25 cellular contexts compared by ENCODE assay signal in genomic region chr17:14396542-14396941, GRCh38.
DNase-seq lines count a peak whose midpoint lies in the region; ATAC-seq, FAIRE-seq and TF ChIP-seq lines count a peak whose summit lies in the region.
"Had no signal": no experiment of that assay in that cellular context is flagged by ENCODE, and none has a peak within 500 bp of the region (broad histone marks: within the 10 kb centered on the region; RNA-seq: fewer than 3 reads in every experiment).

No MANE protein-coding gene starts in this region.

- H3K27me3 Mint-ChIP-seq in activated naive CD8-positive, alpha-beta T cell treated with anti-CD3 and anti-CD28 coated beads for 36 hours: peaks cover 3% of the 10 kb centered on the region
- no peaks in the 10 kb centered on the region for H3K27me3 Mint-ChIP-seq in activated naive CD4-positive, alpha-beta T cell treated with anti-CD3 and anti-CD28 coated beads, Interleukin-2, amount 10 ng/mL, durations not matched to agents 7 days and 5 days
- H3K27me3 Mint-ChIP-seq: activated CD4-positive, alpha-beta T cell treated with anti-CD3 and anti-CD28 coated beads, Interleukin-2, amount 10 ng/mL, durations not matched to agents 7 days and 5 days; activated T-helper 17 cell treated with anti-CD3 and anti-CD28 coated beads, Interleukin-2, amount 50 U/mL, for 72 hours had no signal

- no peaks in the 10 kb centered on the region for H3K79me2 ChIP-seq in K562 (ENCODE audit: control insufficient read depth, insufficient read depth, low read length)

- no peak overlapping the region for H3K4me3 ChIP-seq in K562
- H3K4me3 ChIP-seq: gastroesophageal sphincter, MG63, thoracic aorta had no signal

- TF ChIP-seq RAD21 in K562 (CRISPR knock-in tag; conservative IDR thresholded peaks at IDR 0.05 in 1 of 2, IDR thresholded peaks at IDR 0.05 in 1 of 2): no peak

- H3K27ac ChIP-seq in K562 (ENCODE audit: extremely low read depth, low read depth, low read length): no peak overlapping the region
- H3K27ac ChIP-seq: gastroesophageal sphincter, thoracic aorta had no signal

- no peak overlapping the region for H3K4me3 Mint-ChIP-seq in activated naive CD8-positive, alpha-beta T cell treated with anti-CD3 and anti-CD28 coated beads for 36 hours
- no peak overlapping the region for H3K4me3 Mint-ChIP-seq in activated naive CD4-positive, alpha-beta T cell treated with anti-CD3 and anti-CD28 coated beads, Interleukin-2, amount 10 ng/mL, durations not matched to agents 7 days and 5 days
- H3K4me3 Mint-ChIP-seq: activated CD4-positive, alpha-beta T cell treated with anti-CD3 and anti-CD28 coated beads, Interleukin-2, amount 10 ng/mL, durations not matched to agents 7 days and 5 days; activated T-helper 17 cell treated with anti-CD3 and anti-CD28 coated beads, Interleukin-2, amount 50 U/mL, for 72 hours; CD8-positive, alpha-beta T cell; natural killer cell; stimulated activated memory B cell treated with anti-CD40 and anti-IgM and Interleukin-4, amounts not matched to agents 10 μg/mL and 1 μg/mL and 100 μg/mL, for 72 hours had no signal

- H3K4me2 ChIP-seq in K562 (ENCODE audit: insufficient read depth, low read length): no peak overlapping the region

- no peak for TF ChIP-seq CTCF in K562 (IDR thresholded peaks at IDR 0.05 in 2 of 3, conservative IDR thresholded peaks at IDR 0.05 in 1 of 3; ENCODE audit: insufficient read depth in 2 of 3, low read depth in 1 of 3, low read length in 3 of 3)
- TF ChIP-seq CTCF in GM20000 (IDR thresholded peaks at IDR 0.05; ENCODE audit: extremely low read depth, missing control alignments): no peak

- POLR2A ChIA-PET in K562 (lab: Yijun Ruan, JAX): interaction anchor here (1.0 to 1.3 kb wide), 2 partner anchors 9 to 18 kb away, joined by 4 to 5 read pairs; no protein-coding TSS in a partner anchor

- peaks cover 3% of the 10 kb centered on the region for H3K36me3 Mint-ChIP-seq in activated naive CD8-positive, alpha-beta T cell treated with anti-CD3 and anti-CD28 coated beads for 36 hours
- H3K36me3 Mint-ChIP-seq in activated naive CD4-positive, alpha-beta T cell treated with anti-CD3 and anti-CD28 coated beads, Interleukin-2, amount 10 ng/mL, durations not matched to agents 7 days and 5 days: peaks cover 2% of the 10 kb centered on the region
- H3K36me3 Mint-ChIP-seq: CD8-positive, alpha-beta T cell had no signal

- H3K27me3 ChIP-seq in K562 (ENCODE audit: control insufficient read depth in 2 of 2, insufficient read depth in 2 of 2, low read length in 2 of 2): no peaks in the 10 kb centered on the region; a peak in 1 of 5 replicates
- H3K27me3 ChIP-seq: gastroesophageal sphincter, MG63 had no signal

- H4K20me1 ChIP-seq in K562 (replicated peaks; ENCODE audit: control insufficient read depth, insufficient read depth, low read length): no peaks in the 10 kb centered on the region

- TF ChIP-seq POLR2A in K562 (conservative IDR thresholded peaks at IDR 0.05): no peak

- H3K4me1 Mint-ChIP-seq in activated naive CD8-positive, alpha-beta T cell treated with anti-CD3 and anti-CD28 coated beads for 36 hours: no peaks in the 10 kb centered on the region
- peaks cover 7% of the 10 kb centered on the region for H3K4me1 Mint-ChIP-seq in activated naive CD4-positive, alpha-beta T cell treated with anti-CD3 and anti-CD28 coated beads, Interleukin-2, amount 10 ng/mL, durations not matched to agents 7 days and 5 days
- H3K4me1 Mint-ChIP-seq: stimulated activated memory B cell treated with anti-CD40 and anti-IgM and Interleukin-4, amounts not matched to agents 10 μg/mL and 1 μg/mL and 100 μg/mL, for 72 hours had no signal

- peaks cover 17% of the 10 kb centered on the region for H3K9me3 Mint-ChIP-seq in activated naive CD8-positive, alpha-beta T cell treated with anti-CD3 and anti-CD28 coated beads for 36 hours
- peaks cover 11% of the 10 kb centered on the region for H3K9me3 Mint-ChIP-seq in activated naive CD4-positive, alpha-beta T cell treated with anti-CD3 and anti-CD28 coated beads, Interleukin-2, amount 10 ng/mL, durations not matched to agents 7 days and 5 days

- ATAC-seq in K562: no peak
- ATAC-seq: activated T-helper 17 cell treated with anti-CD3 and anti-CD28 coated beads, Interleukin-2, amount 50 U/mL, for 72 hours; CD8-positive, alpha-beta T cell; gastroesophageal sphincter; HepG2; stimulated activated memory B cell treated with anti-CD40 and anti-IgM and Interleukin-4, amounts not matched to agents 10 μg/mL and 1 μg/mL and 100 μg/mL, for 72 hours had no signal

- peaks cover under 1% of the 10 kb centered on the region; the same call in 1 of the 2 replicates for H3K9me3 ChIP-seq in K562 (replicated peaks; ENCODE audit: control insufficient read depth, insufficient read depth, low read depth, low read length)
- H3K9me3 ChIP-seq: MG63, thoracic aorta had no signal

- peak; percentile 33 for DNase-seq in AG08395 (ENCODE audit: low spot score)
- peak; percentile 7 for DNase-seq in HCEC 1CT
- no peak for DNase-seq in K562 (ENCODE audit: extremely low read depth in 1 of 4, low spot score in 3 of 4)
- DNase-seq in iPS-NIHi7 (ENCODE audit: extremely low spot score): peak; percentile 18
- DNase-seq in activated naive CD8-positive, alpha-beta T cell treated with anti-CD3 and anti-CD28 coated beads for 36 hours: no peak
- no peak for DNase-seq in stimulated activated CD4-positive, alpha-beta T cell treated with anti-CD3 and anti-CD28 coated beads, Interleukin-4, amount 100 ng/mL, for 1 hour
- DNase-seq in activated naive CD4-positive, alpha-beta T cell treated with anti-CD3 and anti-CD28 coated beads, Interleukin-2, amount 10 ng/mL, durations not matched to agents 7 days and 5 days: no peak
- DNase-seq in GM20000 (ENCODE audit: low spot score): no peak
- DNase-seq: activated CD4-positive, alpha-beta T cell treated with anti-CD3 and anti-CD28 coated beads, Interleukin-2, amount 10 ng/mL, durations not matched to agents 7 days and 5 days; CD8-positive, alpha-beta T cell; dermis blood vessel endothelial cell; DMS79; MG63; natural killer cell; NCI-H2171 treated with DMSO at 0.1 percent for 48 hours; NCI-H526 treated with DMSO at 0.1 percent for 48 hours; SHP77; SW 1271 had no signal

- intact Hi-C loops in K562 (cut with micrococcal nuclease): no loop called here

- H3K27ac Mint-ChIP-seq in activated naive CD8-positive, alpha-beta T cell treated with anti-CD3 and anti-CD28 coated beads for 36 hours: no peak overlapping the region
- H3K27ac Mint-ChIP-seq in activated naive CD4-positive, alpha-beta T cell treated with anti-CD3 and anti-CD28 coated beads, Interleukin-2, amount 10 ng/mL, durations not matched to agents 7 days and 5 days: no peak overlapping the region
- H3K27ac Mint-ChIP-seq: activated CD4-positive, alpha-beta T cell treated with anti-CD3 and anti-CD28 coated beads, Interleukin-2, amount 10 ng/mL, durations not matched to agents 7 days and 5 days; activated T-helper 17 cell treated with anti-CD3 and anti-CD28 coated beads, Interleukin-2, amount 50 U/mL, for 72 hours; CD8-positive, alpha-beta T cell; natural killer cell; stimulated activated memory B cell treated with anti-CD40 and anti-IgM and Interleukin-4, amounts not matched to agents 10 μg/mL and 1 μg/mL and 100 μg/mL, for 72 hours had no signal

- H2AFZ ChIP-seq in K562 (ENCODE audit: low read depth, low read length): no peak overlapping the region

- H3K9me1 ChIP-seq in K562 (ENCODE audit: control insufficient read depth, insufficient read depth, low read length): no peaks in the 10 kb centered on the region

- H3K4me1 ChIP-seq in K562 (replicated peaks in 1 of 2; ENCODE audit: control insufficient read depth in 2 of 2, insufficient read depth in 2 of 2, low read length in 2 of 2): no peaks in the 10 kb centered on the region
- H3K4me1 ChIP-seq: gastroesophageal sphincter had no signal

- in situ Hi-C loops in K562 (cut with MboI): no loop called here

- CTCF ChIA-PET in K562 (lab: Yijun Ruan, JAX; ENCODE audit: low intra/inter-chr PET ratio): no interaction called here
- CTCF ChIA-PET in activated naive CD4-positive, alpha-beta T cell treated with anti-CD3 and anti-CD28 coated beads, Interleukin-2, amount 10 ng/mL, durations not matched to agents 7 days and 5 days (lab: Charles Lee): no interaction called here

- no peak for TF ChIP-seq EP300 in K562 (IDR thresholded peaks at IDR 0.05; ENCODE audit: low read length)

- no peak for FAIRE-seq in K562 (lab: Jason Lieb, UNC)
- FAIRE-seq: endothelial cell of umbilical vein, HepG2, TTC549 had no signal

- WGBS in K562 (ENCODE audit: insufficient coverage, low coverage, missing lambda C conversion rate): 0% methylated on average over 2 of the region's 3 CpGs

- no peaks in the 10 kb centered on the region for H3K36me3 ChIP-seq in K562 (ENCODE audit: control insufficient read depth, insufficient read depth, low read length)
- H3K36me3 ChIP-seq: gastroesophageal sphincter, MG63, thoracic aorta had no signal

- no TSS peak for BruUV-seq in K562 (replicated peaks; lab: Mats Ljungman, UMichigan)

- H3K9ac ChIP-seq in K562 (ENCODE audit: insufficient read depth in 1 of 2, low read depth in 2 of 2, low read length in 2 of 2): no peak overlapping the region

TF ChIP-seq in K562, 482 proteins besides CTCF, POLR2A, EP300 and RAD21:
- TF ChIP-seq ZNF263 (CRISPR knock-in tag; IDR thresholded peaks at IDR 0.05; ENCODE audit: borderline replicate concordance) (no peak), NR0B1 (IDR thresholded peaks at IDR 0.05; ENCODE audit: partially characterized antibody) (no peak), NFXL1 (CRISPR knock-in tag; IDR thresholded peaks at IDR 0.05) (no peak), CSDE1 (IDR thresholded peaks at IDR 0.05) (no peak), POLR3G (IDR thresholded peaks at IDR 0.05; ENCODE audit: extremely low read depth, insufficient read length, insufficient replicate concordance) (no peak), FOXJ2 (tag; IDR thresholded peaks at IDR 0.05) (peak; percentile 69; the same call in 1 of the 2 replicates), RFX1 (IDR thresholded peaks at IDR 0.05) (0 out of 2 replicates have a peak, but pooled peaks have one; percentile 17), HMGN3 (IDR thresholded peaks at IDR 0.05; ENCODE audit: borderline replicate concordance, extremely low read depth, insufficient read length, low read depth, low read length) (no peak), PHF21A (IDR thresholded peaks at IDR 0.05; ENCODE audit: borderline replicate concordance, low read depth) (no peak), ZNF75A (CRISPR knock-in tag; IDR thresholded peaks at IDR 0.05) (no peak)
TF ChIP-seq in K562: peak in this region for 2.

Comparison
In these comparisons a context has a peak if more than half of its experiments do, and no peak if none do; other contexts are left out.
1. DNase-seq: peak in AG08395 (single experiment), HCEC 1CT (single experiment) and iPS-NIHi7 (single experiment); none in K562 (0 of 4), activated naive CD8-positive, alpha-beta T cell treated with anti-CD3 and anti-CD28 coated beads for 36 hours (single experiment), stimulated activated CD4-positive, alpha-beta T cell treated with anti-CD3 and anti-CD28 coated beads, Interleukin-4, amount 100 ng/mL, for 1 hour (single experiment), activated naive CD4-positive, alpha-beta T cell treated with anti-CD3 and anti-CD28 coated beads, Interleukin-2, amount 10 ng/mL, durations not matched to agents 7 days and 5 days (single experiment) and GM20000 (single experiment).